In genomic region chr2:224442092-224442999, GRCh38 we compare ENCODE assay signal across 9 cellular contexts. TPM values are rescaled to one million over a fixed set of nuclear protein-coding genes. Genes with fewer than 3 reads are reported as not detected.
A peak's percentile ranks its signal among the peaks of the same experiment; 100 is the strongest.
DNase-seq lines count a peak whose midpoint lies in the region; ATAC-seq and TF ChIP-seq lines count a peak whose summit lies in the region.
"Had no signal": no experiment of that assay in that cellular context is flagged by ENCODE, and none has a peak within 500 bp of the region (broad histone marks: within the 10 kb centered on the region; RNA-seq: fewer than 3 reads in every experiment).

No MANE protein-coding gene starts in this region.

- DNase-seq in DMS 273 (lab: John Stamatoyannopoulos, UW; ENCODE audit: unreplicated experiment) (peak; percentile 66), DMS 273 treated with DMSO at 0.1 percent for 48 hours (lab: John Stamatoyannopoulos, UW) (no peak), astrocyte of the spinal cord (ENCODE audit: low read depth, low spot score) (peak; percentile 22), lower lobe of right lung (peak; percentile 50), Kasumi-1 (lab: John Stamatoyannopoulos, UW) (no peak)

- in situ Hi-C loops in astrocyte of the spinal cord (cut with HindIII; ENCODE audit: low sequenced_read_pairs), result no loop called here

- intact Hi-C loops in lower lobe of right lung (cut with DNase I), result no loop called here

- peaks cover 12% of the 10 kb centered on the region for H3K4me1 ChIP-seq in lower lobe of right lung

- peaks cover 5% of the 10 kb centered on the region for H3K27me3 ChIP-seq in lower lobe of right lung (ENCODE audit: low read depth)

- TF ChIP-seq CTCF in astrocyte of the spinal cord (IDR thresholded peaks at IDR 0.05; ENCODE audit: low read depth, low read length) (no peak), lower lobe of right lung (IDR thresholded peaks at IDR 0.05) (no peak)

- no peaks in the 10 kb centered on the region for H3K36me3 ChIP-seq in lower lobe of right lung

- H3K9me3 ChIP-seq in lower lobe of right lung, result no peaks in the 10 kb centered on the region

- H3K27ac ChIP-seq in lower lobe of right lung, result no peak overlapping the region
- H3K27ac ChIP-seq: 22Rv1 had no signal

- H3K4me3 ChIP-seq in astrocyte of the spinal cord (ENCODE audit: low read depth, low read length), result peak overlapping the region; percentile 38
- H3K4me3 ChIP-seq in lower lobe of right lung, result peak overlapping the region; percentile 59

- ATAC-seq in HG03159 (IDR thresholded peaks at IDR 0.05; ENCODE audit: unreplicated experiment) (peak; percentile 49), lower lobe of right lung (peak; percentile 70 to 76), HG02840 (IDR thresholded peaks at IDR 0.05; ENCODE audit: low FRiP score, unreplicated experiment) (no peak), HG03135 (IDR thresholded peaks at IDR 0.05; ENCODE audit: unreplicated experiment) (no peak)

RNA-seq across cellular contexts. Expression of gene FAM124B, which starts 40.4 kb away (rescaled TPM):
- total RNA-seq in lower lobe of right lung, result 4.8 TPM

Comparison
In these comparisons a context has a peak if more than half of its experiments do, and no peak if none do; other contexts are left out.
1. DNase-seq: peak in DMS 273 (single experiment), astrocyte of the spinal cord (single experiment) and lower lobe of right lung (single experiment); none in DMS 273 treated with DMSO at 0.1 percent for 48 hours (single experiment) and Kasumi-1 (0 of 2).
2. ATAC-seq: peak in HG03159 (single experiment) and lower lobe of right lung (2 of 2); none in HG02840 (single experiment) and HG03135 (single experiment).